ENCODE assay signal across 17 cellular contexts in genomic region chr12:53276511-53276910, GRCh38.
"Had no signal": no experiment of that assay in that cellular context is flagged by ENCODE, and none has a peak within 500 bp of the region (broad histone marks: within the 10 kb centered on the region; RNA-seq: fewer than 3 reads in every experiment).

No MANE protein-coding gene starts in this region.

- DNase-seq: cortex of kidney; effector memory CD4-positive, alpha-beta T cell; heart right ventricle; hypothalamus; mammary epithelial cell; mucosa of descending colon; naive thymus-derived CD8-positive, alpha-beta T cell; sigmoid colon; stimulated activated CD4-positive, alpha-beta T cell treated with anti-CD3 and anti-CD28 coated beads, Interleukin-2, amount 100 ng/mL, for 24 hours; stimulated activated CD4-positive, alpha-beta T cell treated with anti-CD3 and anti-CD28 coated beads, Interleukin-4, amount 100 ng/mL, for 4 hours; stimulated activated naive B cell treated with anti-CD40 and anti-IgM and Interleukin-4, amounts not matched to agents 10 μg/mL and 1 μg/mL and 100 μg/mL, for 72 hours; stimulated activated naive CD8-positive, alpha-beta T cell treated with anti-CD3 and anti-CD28 coated beads, Interleukin-15, amount 100 ng/mL, for 72 hours; testis had no signal

- H3K4me1 Mint-ChIP-seq: naive thymus-derived CD8-positive, alpha-beta T cell had no signal

- H3K27me3 ChIP-seq: heart right ventricle, sigmoid colon, testis, tibial nerve had no signal

- H3K27me3 Mint-ChIP-seq: stimulated activated naive B cell treated with anti-CD40 and anti-IgM and Interleukin-4, amounts not matched to agents 10 μg/mL and 1 μg/mL and 100 μg/mL, for 72 hours; stimulated activated naive CD8-positive, alpha-beta T cell treated with anti-CD3 and anti-CD28 coated beads, Interleukin-15, amount 100 ng/mL, for 72 hours had no signal

- H3K36me3 Mint-ChIP-seq: naive thymus-derived CD8-positive, alpha-beta T cell had no signal

- H3K27ac ChIP-seq: heart right ventricle, sigmoid colon, skin epidermis, testis, tibial nerve had no signal

- H3K4me3 Mint-ChIP-seq: naive thymus-derived CD8-positive, alpha-beta T cell; stimulated activated naive B cell treated with anti-CD40 and anti-IgM and Interleukin-4, amounts not matched to agents 10 μg/mL and 1 μg/mL and 100 μg/mL, for 72 hours; stimulated activated naive CD8-positive, alpha-beta T cell treated with anti-CD3 and anti-CD28 coated beads, Interleukin-15, amount 100 ng/mL, for 72 hours had no signal

- ATAC-seq: esophagus mucosa; heart right ventricle; left lobe of liver; mucosa of descending colon; naive thymus-derived CD8-positive, alpha-beta T cell; stimulated activated naive B cell treated with anti-CD40 and anti-IgM and Interleukin-4, amounts not matched to agents 10 μg/mL and 1 μg/mL and 100 μg/mL, for 72 hours; stimulated activated naive CD8-positive, alpha-beta T cell treated with anti-CD3 and anti-CD28 coated beads, Interleukin-15, amount 100 ng/mL, for 72 hours had no signal

- H3K36me3 ChIP-seq: sigmoid colon, tibial nerve had no signal

- H3K27ac Mint-ChIP-seq: stimulated activated naive B cell treated with anti-CD40 and anti-IgM and Interleukin-4, amounts not matched to agents 10 μg/mL and 1 μg/mL and 100 μg/mL, for 72 hours; stimulated activated naive CD8-positive, alpha-beta T cell treated with anti-CD3 and anti-CD28 coated beads, Interleukin-15, amount 100 ng/mL, for 72 hours had no signal

- H3K9me3 ChIP-seq: heart right ventricle, mucosa of descending colon, sigmoid colon, testis, tibial nerve had no signal

- H3K4me3 ChIP-seq: heart right ventricle, mucosa of descending colon, sigmoid colon, skin epidermis, testis, tibial nerve had no signal

- H3K4me1 ChIP-seq: heart right ventricle, sigmoid colon, testis had no signal

- H3K9me3 Mint-ChIP-seq: naive thymus-derived CD8-positive, alpha-beta T cell; stimulated activated naive B cell treated with anti-CD40 and anti-IgM and Interleukin-4, amounts not matched to agents 10 μg/mL and 1 μg/mL and 100 μg/mL, for 72 hours; stimulated activated naive CD8-positive, alpha-beta T cell treated with anti-CD3 and anti-CD28 coated beads, Interleukin-15, amount 100 ng/mL, for 72 hours had no signal
